ENCODE assay signal across 1 cellular context in the genomic region with DNA sequence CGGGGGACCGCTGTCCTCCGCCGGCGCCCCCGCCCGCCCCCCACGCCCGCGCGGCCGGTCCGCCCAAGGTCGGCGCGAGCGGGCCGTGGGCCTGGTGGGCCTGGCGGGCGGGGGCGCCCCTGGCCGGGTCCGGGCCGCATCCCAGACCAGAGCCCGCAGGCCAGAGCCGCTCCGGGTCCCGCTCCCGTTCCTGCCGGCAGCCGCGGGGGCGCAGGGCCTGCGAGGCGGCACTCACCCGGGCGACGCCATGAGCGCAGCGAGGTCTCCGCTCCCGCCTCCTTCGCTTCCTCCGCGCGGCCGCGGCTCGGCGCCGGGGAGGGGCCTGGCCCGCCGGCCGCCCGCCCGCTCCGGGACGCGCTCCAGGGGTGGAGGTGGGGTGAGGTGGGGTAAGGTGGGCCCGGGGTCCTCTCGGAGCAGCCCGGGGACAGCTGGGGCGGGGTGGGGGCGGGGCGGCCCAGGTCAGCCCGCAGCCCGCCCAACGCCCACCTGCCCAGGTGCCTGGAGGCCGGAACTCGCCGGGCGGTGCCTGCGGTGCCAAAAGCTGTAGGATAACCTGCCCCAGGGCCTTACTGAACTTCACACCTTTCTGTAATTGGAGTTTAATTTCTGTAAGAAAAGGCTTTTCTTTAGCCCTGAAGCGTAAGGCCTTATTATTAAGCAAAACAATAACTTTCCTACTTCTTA.
A peak's percentile ranks its signal among the peaks of the same experiment; 100 is the strongest.
TF ChIP-seq lines count a peak whose summit lies in the region.

URGCP (minus strand) TSS at position 270 of the 684 bp plus-strand sequence; CDS start at position 249, 21 bp downstream.

TF ChIP-seq in HEK293, 187 proteins besides CTCF, POLR2A, EP300 and RAD21 (continued from another document):
- TF ChIP-seq, protein P1, sequence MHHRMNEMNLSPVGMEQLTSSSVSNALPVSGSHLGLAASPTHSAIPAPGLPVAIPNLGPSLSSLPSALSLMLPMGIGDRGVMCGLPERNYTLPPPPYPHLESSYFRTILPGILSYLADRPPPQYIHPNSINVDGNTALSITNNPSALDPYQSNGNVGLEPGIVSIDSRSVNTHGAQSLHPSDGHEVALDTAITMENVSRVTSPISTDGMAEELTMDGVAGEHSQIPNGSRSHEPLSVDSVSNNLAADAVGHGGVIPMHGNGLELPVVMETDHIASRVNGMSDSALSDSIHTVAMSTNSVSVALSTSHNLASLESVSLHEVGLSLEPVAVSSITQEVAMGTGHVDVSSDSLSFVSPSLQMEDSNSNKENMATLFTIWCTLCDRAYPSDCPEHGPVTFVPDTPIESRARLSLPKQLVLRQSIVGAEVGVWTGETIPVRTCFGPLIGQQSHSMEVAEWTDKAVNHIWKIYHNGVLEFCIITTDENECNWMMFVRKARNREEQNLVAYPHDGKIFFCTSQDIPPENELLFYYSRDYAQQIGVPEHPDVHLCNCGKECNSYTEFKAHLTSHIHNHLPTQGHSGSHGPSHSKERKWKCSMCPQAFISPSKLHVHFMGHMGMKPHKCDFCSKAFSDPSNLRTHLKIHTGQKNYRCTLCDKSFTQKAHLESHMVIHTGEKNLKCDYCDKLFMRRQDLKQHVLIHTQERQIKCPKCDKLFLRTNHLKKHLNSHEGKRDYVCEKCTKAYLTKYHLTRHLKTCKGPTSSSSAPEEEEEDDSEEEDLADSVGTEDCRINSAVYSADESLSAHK (tag by site-specific recombination; IDR thresholded peaks at IDR 0.05), result no peak
- TF ChIP-seq FEZF1 (tag by site-specific recombination; IDR thresholded peaks at IDR 0.05) (no peak), ZNF121 (tag by site-specific recombination; IDR thresholded peaks at IDR 0.05) (no peak), ZNF692 (tag by site-specific recombination; IDR thresholded peaks at IDR 0.05) (0 out of 2 replicates have a peak, but pooled peaks have one; percentile 17), ZNF664 (tag by site-specific recombination; IDR thresholded peaks at IDR 0.05) (no peak), ZBTB8A (tag by site-specific recombination; IDR thresholded peaks at IDR 0.05) (peak; percentile 39), BCL11A (tag by site-specific recombination; IDR thresholded peaks at IDR 0.05; ENCODE audit: low read depth) (no peak), PBX3 (CRISPR knock-in tag; IDR thresholded peaks at IDR 0.05) (peak; percentile 27; the same call in 1 of the 2 replicates)
TF ChIP-seq in HEK293: peak in this region for 11.
